In genomic region chr3:195041871-195042740, GRCh38 we compare ENCODE assay signal across 29 cellular contexts.
DNase-seq lines count a peak whose midpoint lies in the region; ATAC-seq, FAIRE-seq and TF ChIP-seq lines count a peak whose summit lies in the region.
"Had no signal": no experiment of that assay in that cellular context is flagged by ENCODE, and none has a peak within 500 bp of the region (broad histone marks: within the 10 kb centered on the region; RNA-seq: fewer than 3 reads in every experiment).

No MANE protein-coding gene starts in this region.

- no peaks in the 10 kb centered on the region for H3K4me1 Mint-ChIP-seq in stimulated activated naive CD8-positive, alpha-beta T cell treated with anti-CD3 and anti-CD28 coated beads, Interleukin-15, amount 100 ng/mL, for 72 hours
- H3K4me1 Mint-ChIP-seq: activated naive CD4-positive, alpha-beta T cell treated with anti-CD3 and anti-CD28 coated beads, Interleukin-2, amount 10 ng/mL, durations not matched to agents 7 days and 5 days had no signal

- no peak overlapping the region for H2BK120ac ChIP-seq in H1 (replicated peaks; ENCODE audit: low read depth, low read length)

- no peak for TF ChIP-seq EP300 in H1 (IDR thresholded peaks at IDR 0.05; ENCODE audit: borderline replicate concordance in 1 of 2, low read depth in 2 of 2, low read length in 2 of 2)

- no peak overlapping the region for H4K5ac ChIP-seq in H1 (ENCODE audit: insufficient read length, low read depth, low read length)

- H3K36me3 ChIP-seq in BLaER1: no peaks in the 10 kb centered on the region
- H3K36me3 ChIP-seq in H7 (replicated peaks; ENCODE audit: control insufficient read depth, insufficient read depth, low read length): no peaks in the 10 kb centered on the region
- H3K36me3 ChIP-seq in H1 (ENCODE audit: control insufficient read depth in 2 of 4, insufficient read depth in 4 of 4, low read length in 3 of 4): no peaks in the 10 kb centered on the region
- no peaks in the 10 kb centered on the region for H3K36me3 ChIP-seq in mesodermal cell (ENCODE audit: control insufficient read depth, insufficient read depth, low read length)
- no peaks in the 10 kb centered on the region for H3K36me3 ChIP-seq in MM.1S (replicated peaks; ENCODE audit: insufficient read depth, low read length)
- H3K36me3 ChIP-seq: brain microvascular endothelial cell, gastroesophageal sphincter, pancreas, thoracic aorta had no signal

- no peak overlapping the region for H3K4ac ChIP-seq in H1 (replicated peaks; ENCODE audit: insufficient read length, low read depth, low read length)

- no peaks in the 10 kb centered on the region for H3F3A ChIP-seq in MM.1S (ENCODE audit: insufficient read depth, low read length)

- CTCF ChIA-PET in H1 (lab: Charles Lee; ENCODE audit: partially characterized antibody): interaction anchor here (0.9 to 2.7 kb wide), 15 partner anchors 13 to 359 kb away, joined by 3 to 10 read pairs (median 4); no protein-coding TSS in a partner anchor

- H4K91ac ChIP-seq in H1 (replicated peaks; ENCODE audit: insufficient read length, low read length): peak overlapping the region; percentile 62

- 0 out of 2 replicates have a peak overlapping the region, but pooled peaks have one; percentile 19 for H2BK12ac ChIP-seq in H1 (ENCODE audit: low read depth, low read length)

- no peak overlapping the region for H3K4me3 Mint-ChIP-seq in stimulated activated naive CD8-positive, alpha-beta T cell treated with anti-CD3 and anti-CD28 coated beads, Interleukin-15, amount 100 ng/mL, for 72 hours
- H3K4me3 Mint-ChIP-seq: activated CD8-positive, alpha-beta T cell treated with anti-CD3 and anti-CD28 coated beads for 36 hours; activated naive CD4-positive, alpha-beta T cell treated with anti-CD3 and anti-CD28 coated beads, Interleukin-2, amount 10 ng/mL, durations not matched to agents 7 days and 5 days; activated T-helper 1 cell treated with anti-CD3 and anti-CD28 coated beads, Interleukin-12 subunit alpha, Interleukin-12 subunit beta, Interleukin-2, Interleukin-4 antibody, amounts not matched to agents 30 ng/mL and 10 ng/mL and 1 ng/mL, durations not matched to agents 14 hours and 24 hours and 36 hours; B cell; T-helper 17 cell had no signal

- peak; percentile 54 for DNase-seq in H7
- peak in 1 of 2 experiments; percentile 49 for DNase-seq in H1 (ENCODE audit: low read depth in 1 of 2, low spot score in 2 of 2)
- DNase-seq in stimulated activated naive CD8-positive, alpha-beta T cell treated with anti-CD3 and anti-CD28 coated beads, Interleukin-15, amount 100 ng/mL, for 72 hours: no peak
- no peak for DNase-seq in MM.1S
- DNase-seq in HCEC 1CT: no peak
- DNase-seq: activated CD4-positive, alpha-beta T cell treated with anti-CD3 and anti-CD28 coated beads for 1 hour; activated CD8-positive, alpha-beta memory T cell treated with anti-CD3 and anti-CD28 coated beads, Interleukin-2, amount 50 U/mL, for 48 hours; activated CD8-positive, alpha-beta T cell treated with anti-CD3 and anti-CD28 coated beads for 36 hours; activated naive CD4-positive, alpha-beta T cell treated with anti-CD3 and anti-CD28 coated beads, Interleukin-2, amount 10 ng/mL, durations not matched to agents 7 days and 5 days; brain microvascular endothelial cell; dorsolateral prefrontal cortex; left colon; NCI-H1092; NCI-H1694; NCI-H446 treated with DMSO at 0.1 percent for 48 hours; stimulated activated CD4-positive, alpha-beta T cell treated with anti-CD3 and anti-CD28 coated beads, Interleukin-1b, Interleukin-23, amount 100 ng/mL, for 48 hours; stimulated activated naive CD8-positive, alpha-beta T cell treated with anti-CD3 and anti-CD28 coated beads, Interleukin-15, Interleukin-2, amounts not matched to agents 100 U/mL and 50 U/mL, for 24 hours; T-helper 17 cell had no signal

- ATAC-seq in GM18505 (IDR thresholded peaks at IDR 0.05; ENCODE audit: unreplicated experiment): no peak
- no peak for ATAC-seq in stimulated activated naive CD8-positive, alpha-beta T cell treated with anti-CD3 and anti-CD28 coated beads, Interleukin-15, amount 100 ng/mL, for 72 hours
- ATAC-seq: A549; activated CD8-positive, alpha-beta T cell treated with anti-CD3 and anti-CD28 coated beads for 36 hours; gastroesophageal sphincter; left colon; stimulated activated naive CD8-positive, alpha-beta T cell treated with anti-CD3 and anti-CD28 coated beads, Interleukin-15, Interleukin-2, amounts not matched to agents 100 U/mL and 50 U/mL, for 24 hours; T-helper 17 cell had no signal

- POLR2A ChIA-PET in H1 (lab: Charles Lee; ENCODE audit: partially characterized antibody): no interaction called here

- H3K79me1 ChIP-seq in H1 (ENCODE audit: low read depth, low read length): no peaks in the 10 kb centered on the region

- no peak overlapping the region for H2AK5ac ChIP-seq in H1 (ENCODE audit: low read depth, low read length)

- H3K27me3 ChIP-seq in BLaER1: no peaks in the 10 kb centered on the region
- H3K27me3 ChIP-seq in H7 (ENCODE audit: control insufficient read depth, insufficient read depth, low read length): no peaks in the 10 kb centered on the region
- H3K27me3 ChIP-seq in H1 (replicated peaks in 1 of 4; ENCODE audit: control insufficient read depth in 3 of 4, extremely low read depth in 1 of 4, insufficient read depth in 3 of 4, low read length in 3 of 4): no peaks in the 10 kb centered on the region
- peaks cover 7% of the 10 kb centered on the region for H3K27me3 ChIP-seq in MM.1S (replicated peaks; ENCODE audit: insufficient read depth, low read length)
- H3K27me3 ChIP-seq: hepatocyte, pancreas had no signal

- H3K4me3 ChIP-seq in BLaER1 (no peak overlapping the region), H7 (ENCODE audit: insufficient read depth, low read depth, low read length) (no peak overlapping the region), H1 (ENCODE audit: extremely low read depth in 1 of 4, insufficient read depth in 2 of 4, low read depth in 3 of 4, low read length in 4 of 4) (no peak overlapping the region), mesodermal cell (ENCODE audit: extremely low read depth, insufficient read depth, low read length, poor library complexity, severe bottlenecking) (no peak overlapping the region), MM.1S (ENCODE audit: low read length) (no peak overlapping the region)
- H3K4me3 ChIP-seq: A549, dorsolateral prefrontal cortex, gastroesophageal sphincter, hepatocyte, pancreas, thoracic aorta had no signal

- no peak for TF ChIP-seq RAD21 in H1 (IDR thresholded peaks at IDR 0.05 in 1 of 2, conservative IDR thresholded peaks at IDR 0.05 in 1 of 2; ENCODE audit: low read depth in 2 of 2, low read length in 2 of 2)

- H3K27ac Mint-ChIP-seq in stimulated activated naive CD8-positive, alpha-beta T cell treated with anti-CD3 and anti-CD28 coated beads, Interleukin-15, amount 100 ng/mL, for 72 hours: no peak overlapping the region
- H3K27ac Mint-ChIP-seq: activated CD8-positive, alpha-beta T cell treated with anti-CD3 and anti-CD28 coated beads for 36 hours; activated naive CD4-positive, alpha-beta T cell treated with anti-CD3 and anti-CD28 coated beads, Interleukin-2, amount 10 ng/mL, durations not matched to agents 7 days and 5 days; activated T-helper 1 cell treated with anti-CD3 and anti-CD28 coated beads, Interleukin-12 subunit alpha, Interleukin-12 subunit beta, Interleukin-2, Interleukin-4 antibody, amounts not matched to agents 30 ng/mL and 10 ng/mL and 1 ng/mL, durations not matched to agents 14 hours and 24 hours and 36 hours; B cell; T-helper 17 cell had no signal

- H3K23me2 ChIP-seq in H1 (ENCODE audit: low read depth, low read length): no peaks in the 10 kb centered on the region

- H2AFZ ChIP-seq in H1 (ENCODE audit: low read length) (no peak overlapping the region), MM.1S (ENCODE audit: low read length) (no peak overlapping the region)
- H2AFZ ChIP-seq: hepatocyte had no signal

- no peak overlapping the region for H3K14ac ChIP-seq in H1 (ENCODE audit: insufficient read length)

- H3K27me3 Mint-ChIP-seq in stimulated activated naive CD8-positive, alpha-beta T cell treated with anti-CD3 and anti-CD28 coated beads, Interleukin-15, amount 100 ng/mL, for 72 hours: no peaks in the 10 kb centered on the region
- H3K27me3 Mint-ChIP-seq: B cell had no signal

- no peak for FAIRE-seq in H1 (lab: Jason Lieb, UNC)
- FAIRE-seq: A549, endothelial cell of umbilical vein, pancreas had no signal

- no peak overlapping the region for H3K23ac ChIP-seq in H1 (ENCODE audit: insufficient read length)

- 87% methylated on average over 15 of the region's 16 CpGs; no CpG with 5 or more reads in 1 of the 2 experiments for WGBS in H1 (ENCODE audit: extremely low coverage in 1 of 2, insufficient coverage in 1 of 2, insufficient read length in 1 of 2, insufficient replicate concordance in 2 of 2, low coverage in 1 of 2, low lambda C conversion rate in 2 of 2, missing lambda C conversion rate in 1 of 2), 2 experiments
- 45 to 46% methylated on average over 4 to 10 of the region's 16 CpGs for WGBS in mesodermal cell (ENCODE audit: insufficient coverage in 2 of 2), 2 experiments

- no peak overlapping the region; the same call in 1 of the 2 replicates for H4K8ac ChIP-seq in H1 (ENCODE audit: extremely low read depth, insufficient read depth, low read length)

- no peaks in the 10 kb centered on the region for H3K9me2 ChIP-seq in MM.1S (replicated peaks; ENCODE audit: insufficient read depth, low read length)

- H2BK5ac ChIP-seq in H1 (ENCODE audit: low read depth, low read length): no peak overlapping the region

- no peak overlapping the region for H3K56ac ChIP-seq in H1 (replicated peaks; ENCODE audit: insufficient read length, low read depth, low read length)

- no peaks in the 10 kb centered on the region for H3K79me2 ChIP-seq in H1 (ENCODE audit: control insufficient read depth in 1 of 2, insufficient read depth in 2 of 2, low read length in 2 of 2)
- no peaks in the 10 kb centered on the region for H3K79me2 ChIP-seq in MM.1S (ENCODE audit: low read length)
- H3K79me2 ChIP-seq: hepatocyte had no signal

- H3K4me1 ChIP-seq in BLaER1: peaks cover 32% of the 10 kb centered on the region
- H3K4me1 ChIP-seq in H1 (replicated peaks in 1 of 4; ENCODE audit: control insufficient read depth in 3 of 4, insufficient read depth in 4 of 4, low read length in 3 of 4): peaks cover 4 to 21% (median 12%) of the 10 kb centered on the region in 4 experiments
- peaks cover 27% of the 10 kb centered on the region for H3K4me1 ChIP-seq in mesodermal cell (ENCODE audit: control insufficient read depth, insufficient read depth, low read length, poor library complexity, severe bottlenecking)
- no peaks in the 10 kb centered on the region for H3K4me1 ChIP-seq in MM.1S (ENCODE audit: low read length)
- H3K4me1 ChIP-seq: gastroesophageal sphincter, pancreas had no signal

- H2BK15ac ChIP-seq in H1 (ENCODE audit: low read length): no peak overlapping the region

- H3K9me3 ChIP-seq in BLaER1 (no peaks in the 10 kb centered on the region), H1 (ENCODE audit: insufficient read depth in 2 of 2, low read depth in 1 of 2, low read length in 1 of 2) (no peaks in the 10 kb centered on the region), mesodermal cell (ENCODE audit: control insufficient read depth, low read length) (peaks cover 4% of the 10 kb centered on the region), MM.1S (replicated peaks; ENCODE audit: insufficient read depth, low read length) (no peaks in the 10 kb centered on the region)
- H3K9me3 ChIP-seq: A549, gastroesophageal sphincter, pancreas, thoracic aorta had no signal

- H3K27ac ChIP-seq in BLaER1 (no peak overlapping the region; the same call in 1 of the 2 replicates), H1 (ENCODE audit: low read depth, low read length) (no peak overlapping the region), mesodermal cell (ENCODE audit: low read depth, low read length, severe bottlenecking) (peak overlapping the region; percentile 41), MM.1S (ENCODE audit: low read length) (no peak overlapping the region)
- H3K27ac ChIP-seq: A549, brain microvascular endothelial cell, dorsolateral prefrontal cortex, gastroesophageal sphincter, hepatocyte, pancreas, thoracic aorta had no signal

- TF ChIP-seq CTCF in H1 (IDR thresholded peaks at IDR 0.05; ENCODE audit: control extremely low read depth in 1 of 3, insufficient read depth in 1 of 3, low read depth in 1 of 3, low read length in 3 of 3): no peak
- TF ChIP-seq CTCF in MM.1S (IDR thresholded peaks at IDR 0.05; ENCODE audit: low read length): no peak

- H3K4me2 ChIP-seq in BLaER1 (peak overlapping the region; percentile 63), H1 (ENCODE audit: insufficient read depth in 1 of 2, low read depth in 2 of 2, low read length in 2 of 2) (no peak overlapping the region), MM.1S (ENCODE audit: low read depth, low read length) (no peak overlapping the region)
- H3K4me2 ChIP-seq: A549, hepatocyte had no signal

- H2BK20ac ChIP-seq in H1 (ENCODE audit: low read length): no peak overlapping the region

- no peak overlapping the region; the same call in 1 of the 2 replicates for H3K18ac ChIP-seq in H1 (ENCODE audit: extremely low read depth, low read length)

- TF ChIP-seq POLR2A in H1 (IDR thresholded peaks at IDR 0.05; ENCODE audit: control extremely low read depth in 1 of 2, low read depth in 2 of 2, low read length in 2 of 2) (no peak), GM18505 (IDR thresholded peaks at IDR 0.05; ENCODE audit: borderline replicate concordance, extremely low read depth, insufficient read depth, insufficient read length) (no peak)

- no peaks in the 10 kb centered on the region for H4K20me1 ChIP-seq in BLaER1
- H4K20me1 ChIP-seq in H1 (replicated peaks in 1 of 2; ENCODE audit: control insufficient read depth in 1 of 2, insufficient read depth in 2 of 2, low read length in 2 of 2): no peaks in the 10 kb centered on the region
- no peaks in the 10 kb centered on the region for H4K20me1 ChIP-seq in MM.1S (ENCODE audit: insufficient read depth, low read length)

- no peaks in the 10 kb centered on the region for H3K9me3 Mint-ChIP-seq in stimulated activated naive CD8-positive, alpha-beta T cell treated with anti-CD3 and anti-CD28 coated beads, Interleukin-15, amount 100 ng/mL, for 72 hours
- H3K9me3 Mint-ChIP-seq: activated CD8-positive, alpha-beta T cell treated with anti-CD3 and anti-CD28 coated beads for 36 hours; activated naive CD4-positive, alpha-beta T cell treated with anti-CD3 and anti-CD28 coated beads, Interleukin-2, amount 10 ng/mL, durations not matched to agents 7 days and 5 days; activated T-helper 1 cell treated with anti-CD3 and anti-CD28 coated beads, Interleukin-12 subunit alpha, Interleukin-12 subunit beta, Interleukin-2, Interleukin-4 antibody, amounts not matched to agents 30 ng/mL and 10 ng/mL and 1 ng/mL, durations not matched to agents 14 hours and 24 hours and 36 hours had no signal

- H3K9ac ChIP-seq in BLaER1 (no peak overlapping the region), H1 (replicated peaks in 1 of 4; ENCODE audit: extremely low read depth in 1 of 4, low read depth in 3 of 4, low read length in 3 of 4) (no peak overlapping the region), MM.1S (ENCODE audit: low read length) (no peak overlapping the region)
